Comparison of ENCODE assay signal across 9 cellular contexts in genomic region chr3:194138732-194139084, GRCh38. TPM values are rescaled to one million over a fixed set of nuclear protein-coding genes. Genes with fewer than 3 reads are reported as not detected.
DNase-seq lines count a peak whose midpoint lies in the region; ATAC-seq, FAIRE-seq and TF ChIP-seq lines count a peak whose summit lies in the region.
"Had no signal": no experiment of that assay in that cellular context is flagged by ENCODE, and none has a peak within 500 bp of the region (broad histone marks: within the 10 kb centered on the region; RNA-seq: fewer than 3 reads in every experiment).

No MANE protein-coding gene starts in this region.

- H3K4me3 ChIP-seq in bronchial epithelial cell (ENCODE audit: low read depth, low read length) (peak overlapping the region; percentile 71), lower lobe of right lung (peak overlapping the region; percentile 72)

- TF ChIP-seq CTCF in bronchial epithelial cell (IDR thresholded peaks at IDR 0.05; ENCODE audit: insufficient read depth, low read length, severe bottlenecking) (no peak), lower lobe of right lung (IDR thresholded peaks at IDR 0.05) (no peak), type B pancreatic cell (conservative IDR thresholded peaks at IDR 0.05) (no peak)

- H3K4me1 Mint-ChIP-seq in activated naive CD8-positive, alpha-beta T cell (ENCODE audit: low read depth), result peaks cover 39% of the 10 kb centered on the region
- H3K4me1 Mint-ChIP-seq in activated naive CD8-positive, alpha-beta T cell treated with anti-CD3 and anti-CD28 coated beads, Interleukin-2, amount 50 U/mL, for 24 hours, result peaks cover 55% of the 10 kb centered on the region
- peaks cover 32% of the 10 kb centered on the region for H3K4me1 Mint-ChIP-seq in type B pancreatic cell (ENCODE audit: unreplicated experiment)

- H3K9me3 Mint-ChIP-seq in activated naive CD8-positive, alpha-beta T cell (ENCODE audit: low read depth), result no peaks in the 10 kb centered on the region
- no peaks in the 10 kb centered on the region for H3K9me3 Mint-ChIP-seq in activated naive CD8-positive, alpha-beta T cell treated with anti-CD3 and anti-CD28 coated beads, Interleukin-2, amount 50 U/mL, for 24 hours
- no peaks in the 10 kb centered on the region for H3K9me3 Mint-ChIP-seq in type B pancreatic cell

- H3K27me3 ChIP-seq in bronchial epithelial cell (ENCODE audit: control insufficient read depth, insufficient read depth, low read length) (no peaks in the 10 kb centered on the region), lower lobe of right lung (ENCODE audit: low read depth) (peaks cover 4% of the 10 kb centered on the region)

- H3K27ac ChIP-seq in lower lobe of right lung, result peak overlapping the region; percentile 92

- no peak for DNase-seq in activated naive CD8-positive, alpha-beta T cell treated with anti-CD3 and anti-CD28 coated beads, Interleukin-2, amount 50 U/mL, for 24 hours
- no peak for DNase-seq in bronchial epithelial cell (ENCODE audit: low read depth)
- DNase-seq in lower lobe of right lung, result no peak
- no peak for DNase-seq in type B pancreatic cell (ENCODE audit: extremely low spot score, unreplicated experiment)
- DNase-seq in left lobe of liver (ENCODE audit: low spot score), result no peak
- DNase-seq in CD1c-positive myeloid dendritic cell (ENCODE audit: extremely low spot score), result no peak
- no peak for DNase-seq in NAMALWA (ENCODE audit: low spot score)
- DNase-seq: activated CD4-positive, alpha-beta T cell treated with anti-CD3 and anti-CD28 coated beads, Interleukin-2, amount 50 U/mL, for 1 hour had no signal

- H3K36me3 ChIP-seq in bronchial epithelial cell (ENCODE audit: control insufficient read depth, insufficient read depth, low read length) (peaks cover 12% of the 10 kb centered on the region), lower lobe of right lung (no peaks in the 10 kb centered on the region)

- no peak for FAIRE-seq in bronchial epithelial cell (lab: Jason Lieb, UNC)

- peaks cover 57% of the 10 kb centered on the region for H3K4me1 ChIP-seq in lower lobe of right lung

- H3K27ac Mint-ChIP-seq in activated naive CD8-positive, alpha-beta T cell, result no peak overlapping the region
- H3K27ac Mint-ChIP-seq in activated naive CD8-positive, alpha-beta T cell treated with anti-CD3 and anti-CD28 coated beads, Interleukin-2, amount 50 U/mL, for 24 hours, result no peak overlapping the region
- peak overlapping the region; percentile 91 for H3K27ac Mint-ChIP-seq in type B pancreatic cell

- no peaks in the 10 kb centered on the region for H3K36me3 Mint-ChIP-seq in activated naive CD8-positive, alpha-beta T cell
- H3K36me3 Mint-ChIP-seq in activated naive CD8-positive, alpha-beta T cell treated with anti-CD3 and anti-CD28 coated beads, Interleukin-2, amount 50 U/mL, for 24 hours (ENCODE audit: low read depth), result no peaks in the 10 kb centered on the region
- H3K36me3 Mint-ChIP-seq in type B pancreatic cell, result peaks cover 23% of the 10 kb centered on the region

- peaks cover 22% of the 10 kb centered on the region for H3K27me3 Mint-ChIP-seq in activated naive CD8-positive, alpha-beta T cell
- peaks cover 60% of the 10 kb centered on the region for H3K27me3 Mint-ChIP-seq in activated naive CD8-positive, alpha-beta T cell treated with anti-CD3 and anti-CD28 coated beads, Interleukin-2, amount 50 U/mL, for 24 hours
- H3K27me3 Mint-ChIP-seq in type B pancreatic cell, result peaks cover 7% of the 10 kb centered on the region

- H3K4me3 Mint-ChIP-seq in activated naive CD8-positive, alpha-beta T cell, result peak overlapping the region; percentile 77
- H3K4me3 Mint-ChIP-seq in activated naive CD8-positive, alpha-beta T cell treated with anti-CD3 and anti-CD28 coated beads, Interleukin-2, amount 50 U/mL, for 24 hours, result no peak overlapping the region
- peak overlapping the region; percentile 91 for H3K4me3 Mint-ChIP-seq in type B pancreatic cell

- intact Hi-C loops in lower lobe of right lung (cut with DNase I), result loop anchor here (10.0 kb wide), 1 partner anchor 354 kb away; no protein-coding TSS in a partner anchor

- no peak for ATAC-seq in activated naive CD8-positive, alpha-beta T cell treated with anti-CD3 and anti-CD28 coated beads, Interleukin-2, amount 50 U/mL, for 24 hours
- ATAC-seq in lower lobe of right lung, result no peak
- ATAC-seq in left lobe of liver, result no peak

- H3K9me3 ChIP-seq in lower lobe of right lung, result no peaks in the 10 kb centered on the region

RNA-seq across cellular contexts. Expression of gene HES1, which starts 2.8 kb away (rescaled TPM):
- total RNA-seq in bronchial epithelial cell (46.6 and 87.8 TPM in 2 replicates), lower lobe of right lung (29.5 TPM), type B pancreatic cell (ENCODE audit: low replicate concordance) (100 and 180 TPM in 2 replicates), left lobe of liver (21.3 TPM)
